14 cellular contexts compared by ENCODE assay signal in the genomic region with DNA sequence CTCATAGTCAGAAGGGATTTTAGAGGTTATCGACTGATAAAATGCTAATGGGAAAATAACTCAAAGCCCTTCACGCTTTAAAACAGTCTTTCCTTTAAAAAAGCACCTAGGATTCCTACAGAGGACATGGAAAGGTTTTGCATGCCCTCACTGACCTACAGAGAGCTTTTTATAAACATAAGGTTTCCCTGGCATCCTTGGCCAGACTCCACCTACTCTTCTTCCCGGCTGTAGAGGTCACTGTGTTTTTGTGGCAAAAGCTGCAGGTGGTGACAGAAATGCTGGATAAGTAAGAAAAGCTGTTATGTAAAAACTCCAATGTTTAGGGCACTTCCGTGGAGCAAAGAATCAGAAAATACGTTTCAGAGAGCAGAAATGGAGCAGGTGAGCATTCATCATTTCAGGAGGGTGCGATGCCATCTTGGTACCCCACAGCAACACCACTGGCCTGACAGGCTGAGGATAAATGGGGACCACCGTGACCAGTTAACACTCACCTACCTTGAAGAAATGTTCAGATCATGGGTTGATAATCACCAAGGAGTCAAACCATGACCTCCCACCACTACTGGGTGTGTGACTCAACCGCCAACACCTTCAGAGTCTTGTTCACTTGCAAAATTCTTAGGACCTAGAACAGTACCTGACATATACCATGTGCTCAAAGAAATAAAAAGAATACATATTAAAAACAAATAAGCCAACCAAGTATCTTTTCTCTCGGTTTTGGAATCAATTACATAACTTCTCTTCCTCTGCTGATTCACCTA. TPM values are rescaled to one million over a fixed set of nuclear protein-coding genes. Genes with fewer than 3 reads are reported as not detected.
A peak's percentile ranks its signal among the peaks of the same experiment; 100 is the strongest.
DNase-seq lines count a peak whose midpoint lies in the region; ATAC-seq and TF ChIP-seq lines count a peak whose summit lies in the region.
"Had no signal": no experiment of that assay in that cellular context is flagged by ENCODE, and none has a peak within 500 bp of the region (broad histone marks: within the 10 kb centered on the region; RNA-seq: fewer than 3 reads in every experiment).

No MANE protein-coding gene starts in this region.

- no peak overlapping the region; the same call in 1 of the 2 replicates for H3K4me3 ChIP-seq in LNCaP clone FGC (ENCODE audit: low read depth, low read length)
- H3K4me3 ChIP-seq: body of pancreas, skin epidermis had no signal

- CTCF ChIA-PET in activated CD4-positive, alpha-beta T cell treated with anti-CD3 and anti-CD28 coated beads for 36 hours (lab: Charles Lee): interaction anchor here (1.1 to 1.3 kb wide), 3 partner anchors 10 to 73 kb away, joined by 4 to 5 read pairs (median 4); no protein-coding TSS in a partner anchor

- TF ChIP-seq CTCF in LNCaP clone FGC (IDR thresholded peaks at IDR 0.05; ENCODE audit: control insufficient read depth, extremely low read depth, insufficient read depth): peak; percentile 43

- H3K9me3 Mint-ChIP-seq in activated CD4-positive, alpha-beta T cell treated with anti-CD3 and anti-CD28 coated beads for 36 hours (ENCODE audit: low read depth): no peaks in the 10 kb centered on the region

- peaks cover 8% of the 10 kb centered on the region for H3K36me3 Mint-ChIP-seq in activated CD4-positive, alpha-beta T cell treated with anti-CD3 and anti-CD28 coated beads for 36 hours (ENCODE audit: low read depth)

- no peaks in the 10 kb centered on the region for H3K27me3 Mint-ChIP-seq in activated CD4-positive, alpha-beta T cell treated with anti-CD3 and anti-CD28 coated beads for 36 hours

- peaks cover 88% of the 10 kb centered on the region for H3K4me1 Mint-ChIP-seq in activated CD4-positive, alpha-beta T cell treated with anti-CD3 and anti-CD28 coated beads for 36 hours

- no peak overlapping the region for H3K4me3 Mint-ChIP-seq in activated CD4-positive, alpha-beta T cell treated with anti-CD3 and anti-CD28 coated beads for 36 hours

- DNase-seq in activated CD4-positive, alpha-beta T cell treated with anti-CD3 and anti-CD28 coated beads for 36 hours: peak; percentile 54
- DNase-seq in activated CD4-positive, alpha-beta T cell treated with anti-CD3 and anti-CD28 coated beads for 1 hour: no peak
- DNase-seq in LNCaP clone FGC (ENCODE audit: low read depth): no peak
- peak; percentile 83 for DNase-seq in cerebellar cortex (ENCODE audit: low spot score)
- DNase-seq in putamen (ENCODE audit: low spot score): peak; percentile 33
- DNase-seq in NCI-H1417 treated with DMSO at 0.1 percent for 48 hours (lab: John Stamatoyannopoulos, UW): no peak
- DNase-seq in NCI-H2081 (lab: John Stamatoyannopoulos, UW): no peak
- DNase-seq: body of pancreas, left colon, NCI-H1105, T-helper 1 cell had no signal

- POLR2A ChIA-PET in activated CD4-positive, alpha-beta T cell treated with anti-CD3 and anti-CD28 coated beads for 36 hours (lab: Charles Lee): no interaction called here

- intact Hi-C loops in activated CD4-positive, alpha-beta T cell treated with anti-CD3 and anti-CD28 coated beads for 36 hours (cut with DNase I, micrococcal nuclease): loop anchor here (1.0 to 10.0 kb wide), 5 partner anchors 41 to 443 kb away; partner anchors contain the start of gene TTC22 (in 1 of the 2)

- ATAC-seq in activated CD4-positive, alpha-beta T cell treated with anti-CD3 and anti-CD28 coated beads for 36 hours: peak; percentile 69
- ATAC-seq in HG03460 (IDR thresholded peaks at IDR 0.05; ENCODE audit: unreplicated experiment): no peak
- ATAC-seq: body of pancreas, left colon, Panc1 had no signal

- H3K27ac Mint-ChIP-seq in activated CD4-positive, alpha-beta T cell treated with anti-CD3 and anti-CD28 coated beads for 36 hours: peak overlapping the region; percentile 43

RNA-seq across cellular contexts. Expression of gene SSBP3, which starts 46.6 kb away (rescaled TPM):
- total RNA-seq in activated CD4-positive, alpha-beta T cell treated with anti-CD3 and anti-CD28 coated beads for 36 hours: 10 to 100 TPM; 40.3 to 64.2 TPM

Comparison
In these comparisons a context has a peak if more than half of its experiments do, and no peak if none do; other contexts are left out.
1. DNase-seq: peak in activated CD4-positive, alpha-beta T cell treated with anti-CD3 and anti-CD28 coated beads for 36 hours (single experiment), cerebellar cortex (single experiment) and putamen (single experiment); none in activated CD4-positive, alpha-beta T cell treated with anti-CD3 and anti-CD28 coated beads for 1 hour (single experiment), LNCaP clone FGC (single experiment), NCI-H1417 treated with DMSO at 0.1 percent for 48 hours (single experiment) and NCI-H2081 (0 of 2).